In genomic region chr12:109485201-109485600, GRCh38 we compare ENCODE assay signal across 11 cellular contexts.
"Had no signal": no experiment of that assay in that cellular context is flagged by ENCODE, and none has a peak within 500 bp of the region (broad histone marks: within the 10 kb centered on the region; RNA-seq: fewer than 3 reads in every experiment).

No MANE protein-coding gene starts in this region.

- H3K4me2 ChIP-seq: GM23338 had no signal

- DNase-seq: H9, HCEC 1CT, HFFc6, IMR-90, Kasumi-1, KG1 had no signal

- FAIRE-seq: H1, H54, HTR-8/SVneo, K562 had no signal

- H3K4me3 ChIP-seq: GM23338, K562 had no signal

- ATAC-seq: GM23338, K562 had no signal
